ENCODE assay signal across 1 cellular context in genomic region chrX:13659057-13659456, GRCh38.
TF ChIP-seq lines count a peak whose summit lies in the region.

No MANE protein-coding gene starts in this region.

TF ChIP-seq in GM23338, 12 proteins besides CTCF, POLR2A, EP300 and RAD21 (continued from another document):
- TF ChIP-seq ZNF462 (CRISPR knock-in tag; IDR thresholded peaks at IDR 0.05) (no peak), EZH2phosphoT487 (IDR thresholded peaks at IDR 0.05; ENCODE audit: unreplicated experiment) (no peak), ZNF331 (CRISPR knock-in tag; IDR thresholded peaks at IDR 0.05; ENCODE audit: low read depth) (no peak), REST (IDR thresholded peaks at IDR 0.05; ENCODE audit: unreplicated experiment) (no peak), CREB1 (CRISPR knock-in tag; IDR thresholded peaks at IDR 0.05; ENCODE audit: low read depth) (no peak)
